Comparison of ENCODE assay signal across 1 cellular context in genomic region chr7:1552200-1552599, GRCh38.
TF ChIP-seq lines count a peak whose summit lies in the region.

No MANE protein-coding gene starts in this region.

TF ChIP-seq in IMR-90, 13 proteins besides CTCF, POLR2A, EP300 and RAD21 (continued from another document):
- no peak for TF ChIP-seq ELK1 (IDR thresholded peaks at IDR 0.05; ENCODE audit: borderline replicate concordance, low read depth, low read length)
